11 cellular contexts compared by ENCODE assay signal in genomic region chr10:124621637-124622036, GRCh38.
DNase-seq lines count a peak whose midpoint lies in the region; ATAC-seq and TF ChIP-seq lines count a peak whose summit lies in the region.
"Had no signal": no experiment of that assay in that cellular context is flagged by ENCODE, and none has a peak within 500 bp of the region (broad histone marks: within the 10 kb centered on the region; RNA-seq: fewer than 3 reads in every experiment).

No MANE protein-coding gene starts in this region.

- ATAC-seq in central memory CD8-positive, alpha-beta T cell (replicated peaks; ENCODE audit: extremely low read depth, poor library complexity, severe bottlenecking), result no peak
- ATAC-seq in stimulated activated effector memory CD8-positive, alpha-beta T cell treated with anti-CD3 and anti-CD28 coated beads, Interleukin-12 subunit alpha, Interleukin-12 subunit beta, amount 100 ng/mL, for 72 hours, result no peak
- no peak for ATAC-seq in activated naive CD8-positive, alpha-beta T cell treated with anti-CD3 and anti-CD28 coated beads, Interleukin-2, amount 50 U/mL, for 24 hours
- ATAC-seq: HCT116, left lung, T-cell had no signal

- H3K4me3 Mint-ChIP-seq in IgD-negative memory B cell (peak overlapping the region in 3 of 4 donors; percentile 72 to 89 (median 83)), Calu3 (ENCODE audit: low read depth, unreplicated experiment) (no peak overlapping the region)
- H3K4me3 Mint-ChIP-seq in central memory CD8-positive, alpha-beta T cell, result no peak overlapping the region
- no peak overlapping the region for H3K4me3 Mint-ChIP-seq in stimulated activated effector memory CD8-positive, alpha-beta T cell treated with anti-CD3 and anti-CD28 coated beads, Interleukin-12 subunit alpha, Interleukin-12 subunit beta, amount 100 ng/mL, for 72 hours
- H3K4me3 Mint-ChIP-seq in activated naive CD8-positive, alpha-beta T cell treated with anti-CD3 and anti-CD28 coated beads, Interleukin-2, amount 50 U/mL, for 24 hours, result no peak overlapping the region
- H3K4me3 Mint-ChIP-seq: T-cell had no signal

- no peaks in the 10 kb centered on the region for H3K9me3 Mint-ChIP-seq in IgD-negative memory B cell
- H3K9me3 Mint-ChIP-seq in central memory CD8-positive, alpha-beta T cell, result no peaks in the 10 kb centered on the region
- no peaks in the 10 kb centered on the region for H3K9me3 Mint-ChIP-seq in stimulated activated effector memory CD8-positive, alpha-beta T cell treated with anti-CD3 and anti-CD28 coated beads, Interleukin-12 subunit alpha, Interleukin-12 subunit beta, amount 100 ng/mL, for 72 hours
- no peaks in the 10 kb centered on the region for H3K9me3 Mint-ChIP-seq in Calu3 (ENCODE audit: low read depth, unreplicated experiment)
- H3K9me3 Mint-ChIP-seq in activated naive CD8-positive, alpha-beta T cell treated with anti-CD3 and anti-CD28 coated beads, Interleukin-2, amount 50 U/mL, for 24 hours, result no peaks in the 10 kb centered on the region
- H3K9me3 Mint-ChIP-seq: T-cell had no signal

- no TSS peak for BruUV-seq in Calu3 (replicated peaks; lab: Mats Ljungman, UMichigan)

- H3K27ac Mint-ChIP-seq in IgD-negative memory B cell (peak overlapping the region; percentile 53 to 99 (median 93)), Calu3 (ENCODE audit: unreplicated experiment) (no peak overlapping the region)
- H3K27ac Mint-ChIP-seq in central memory CD8-positive, alpha-beta T cell (ENCODE audit: low read depth), result peak overlapping the region; percentile 22
- peak overlapping the region; percentile 70 for H3K27ac Mint-ChIP-seq in stimulated activated effector memory CD8-positive, alpha-beta T cell treated with anti-CD3 and anti-CD28 coated beads, Interleukin-12 subunit alpha, Interleukin-12 subunit beta, amount 100 ng/mL, for 72 hours
- H3K27ac Mint-ChIP-seq in activated naive CD8-positive, alpha-beta T cell treated with anti-CD3 and anti-CD28 coated beads, Interleukin-2, amount 50 U/mL, for 24 hours, result no peak overlapping the region

- intact Hi-C loops in Calu3 (cut with micrococcal nuclease; ENCODE audit: unreplicated experiment), result no loop called here

- H3K27me3 Mint-ChIP-seq in IgD-negative memory B cell (no peaks in the 10 kb centered on the region), Calu3 (ENCODE audit: unreplicated experiment) (no peaks in the 10 kb centered on the region)
- no peaks in the 10 kb centered on the region for H3K27me3 Mint-ChIP-seq in central memory CD8-positive, alpha-beta T cell
- peaks cover 3% of the 10 kb centered on the region for H3K27me3 Mint-ChIP-seq in activated naive CD8-positive, alpha-beta T cell treated with anti-CD3 and anti-CD28 coated beads, Interleukin-2, amount 50 U/mL, for 24 hours
- H3K27me3 Mint-ChIP-seq: T-cell had no signal

- H3K36me3 Mint-ChIP-seq in IgD-negative memory B cell (peaks cover 6% of the 10 kb centered on the region), Calu3 (ENCODE audit: insufficient read depth, unreplicated experiment) (no peaks in the 10 kb centered on the region)
- peaks cover 26% of the 10 kb centered on the region for H3K36me3 Mint-ChIP-seq in central memory CD8-positive, alpha-beta T cell (ENCODE audit: insufficient read depth)
- H3K36me3 Mint-ChIP-seq in stimulated activated effector memory CD8-positive, alpha-beta T cell treated with anti-CD3 and anti-CD28 coated beads, Interleukin-12 subunit alpha, Interleukin-12 subunit beta, amount 100 ng/mL, for 72 hours, result peaks cover 36% of the 10 kb centered on the region
- peaks cover 6% of the 10 kb centered on the region for H3K36me3 Mint-ChIP-seq in activated naive CD8-positive, alpha-beta T cell treated with anti-CD3 and anti-CD28 coated beads, Interleukin-2, amount 50 U/mL, for 24 hours (ENCODE audit: low read depth)

- no peak for TF ChIP-seq CTCF in Calu3 (IDR thresholded peaks at IDR 0.05; ENCODE audit: unreplicated experiment)

- CTCF ChIA-PET in Calu3 (lab: Charles Lee), result no interaction called here

- no peak for DNase-seq in central memory CD8-positive, alpha-beta T cell (ENCODE audit: low spot score in 2 of 2)
- DNase-seq in medulla oblongata (ENCODE audit: extremely low spot score) (peak; percentile 73), Calu3 (no peak)
- no peak for DNase-seq in stimulated activated effector memory CD8-positive, alpha-beta T cell treated with anti-CD3 and anti-CD28 coated beads, Interleukin-12 subunit alpha, Interleukin-12 subunit beta, amount 100 ng/mL, for 72 hours (ENCODE audit: low spot score in 2 of 2)
- no peak for DNase-seq in activated T-cell treated with anti-CD3 and anti-CD28 coated beads, Interleukin-2, amount 50 U/mL, for 1 hour
- DNase-seq in activated naive CD8-positive, alpha-beta T cell treated with anti-CD3 and anti-CD28 coated beads, Interleukin-2, amount 50 U/mL, for 24 hours, result no peak
- DNase-seq: left lung, NCI-H345, T-cell had no signal

- H3K4me1 Mint-ChIP-seq in IgD-negative memory B cell (peaks cover 46 to 59% (median 58%) of the 10 kb centered on the region in 3 donors), Calu3 (ENCODE audit: low read depth, unreplicated experiment) (no peaks in the 10 kb centered on the region)
- H3K4me1 Mint-ChIP-seq in central memory CD8-positive, alpha-beta T cell, result peaks cover 46% of the 10 kb centered on the region
- peaks cover 75% of the 10 kb centered on the region for H3K4me1 Mint-ChIP-seq in stimulated activated effector memory CD8-positive, alpha-beta T cell treated with anti-CD3 and anti-CD28 coated beads, Interleukin-12 subunit alpha, Interleukin-12 subunit beta, amount 100 ng/mL, for 72 hours
- H3K4me1 Mint-ChIP-seq in activated naive CD8-positive, alpha-beta T cell treated with anti-CD3 and anti-CD28 coated beads, Interleukin-2, amount 50 U/mL, for 24 hours, result peaks cover 48% of the 10 kb centered on the region

Comparison
In these comparisons a context has a peak if more than half of its experiments do, and no peak if none do; other contexts are left out.
1. H3K27ac Mint-ChIP-seq: peak in IgD-negative memory B cell (3 of 3), central memory CD8-positive, alpha-beta T cell (single experiment) and stimulated activated effector memory CD8-positive, alpha-beta T cell treated with anti-CD3 and anti-CD28 coated beads, Interleukin-12 subunit alpha, Interleukin-12 subunit beta, amount 100 ng/mL, for 72 hours (single experiment); none in Calu3 (single experiment) and activated naive CD8-positive, alpha-beta T cell treated with anti-CD3 and anti-CD28 coated beads, Interleukin-2, amount 50 U/mL, for 24 hours (single experiment).
2. H3K4me3 Mint-ChIP-seq: peak in IgD-negative memory B cell (3 of 4); none in central memory CD8-positive, alpha-beta T cell (single experiment), stimulated activated effector memory CD8-positive, alpha-beta T cell treated with anti-CD3 and anti-CD28 coated beads, Interleukin-12 subunit alpha, Interleukin-12 subunit beta, amount 100 ng/mL, for 72 hours (single experiment), Calu3 (single experiment) and activated naive CD8-positive, alpha-beta T cell treated with anti-CD3 and anti-CD28 coated beads, Interleukin-2, amount 50 U/mL, for 24 hours (single experiment).